ENCODE assay signal across 21 cellular contexts in genomic region chr15:44706401-44706800, GRCh38. TPM values are rescaled to one million over a fixed set of nuclear protein-coding genes. Genes with fewer than 3 reads are reported as not detected.
"Had no signal": no experiment of that assay in that cellular context is flagged by ENCODE, and none has a peak within 500 bp of the region (broad histone marks: within the 10 kb centered on the region; RNA-seq: fewer than 3 reads in every experiment).

No MANE protein-coding gene starts in this region.

- H2AFZ ChIP-seq: parathyroid adenoma had no signal

- H3K27ac Mint-ChIP-seq: nephron progenitor cell; stimulated activated naive B cell treated with anti-CD40 and anti-IgM and Interleukin-4, amounts not matched to agents 10 μg/mL and 1 μg/mL and 100 μg/mL, for 72 hours had no signal

- H3K27me3 Mint-ChIP-seq: central memory CD8-positive, alpha-beta T cell; stimulated activated naive B cell treated with anti-CD40 and anti-IgM and Interleukin-4, amounts not matched to agents 10 μg/mL and 1 μg/mL and 100 μg/mL, for 72 hours had no signal

- ATAC-seq: gastroesophageal sphincter; naive thymus-derived CD4-positive, alpha-beta T cell; psoas muscle; stimulated activated naive B cell treated with anti-CD40 and anti-IgM and Interleukin-4, amounts not matched to agents 10 μg/mL and 1 μg/mL and 100 μg/mL, for 72 hours had no signal

- H3K27ac ChIP-seq: esophagus squamous epithelium, gastroesophageal sphincter, left ventricle myocardium inferior, parathyroid adenoma, psoas muscle, right lobe of liver had no signal

- H3K9me3 ChIP-seq: psoas muscle, right lobe of liver had no signal

- H3K36me3 ChIP-seq: esophagus squamous epithelium, gastroesophageal sphincter, left ventricle myocardium inferior, right lobe of liver had no signal

- H3K4me3 Mint-ChIP-seq: central memory CD8-positive, alpha-beta T cell; immature natural killer cell; naive thymus-derived CD4-positive, alpha-beta T cell; nephron progenitor cell; stimulated activated naive B cell treated with anti-CD40 and anti-IgM and Interleukin-4, amounts not matched to agents 10 μg/mL and 1 μg/mL and 100 μg/mL, for 72 hours had no signal

- H3K4me1 ChIP-seq: parathyroid adenoma, psoas muscle, right lobe of liver had no signal

- H3K9ac ChIP-seq: parathyroid adenoma had no signal

- H3K4me3 ChIP-seq: esophagus squamous epithelium, gastroesophageal sphincter, left ventricle myocardium inferior, lung, psoas muscle, right lobe of liver had no signal

- H3K27me3 ChIP-seq: esophagus squamous epithelium, right lobe of liver had no signal

- H3K79me2 ChIP-seq: parathyroid adenoma had no signal

- DNase-seq: effector memory CD4-positive, alpha-beta T cell; esophagus squamous epithelium; foreskin fibroblast; glutamatergic neuron; immature natural killer cell; left ventricle myocardium inferior; mesenchymal stem cell; midbrain; naive thymus-derived CD4-positive, alpha-beta T cell; nephron progenitor cell; psoas muscle; retina; right lobe of liver; stimulated activated CD4-positive, alpha-beta T cell treated with anti-CD3 and anti-CD28 coated beads, Interleukin-2, amount 100 ng/mL, for 24 hours; stimulated activated CD4-positive, alpha-beta T cell treated with anti-CD3 and anti-CD28 coated beads, Interleukin-4, amount 100 ng/mL, for 4 hours; stimulated activated naive B cell treated with anti-CD40 and anti-IgM and Interleukin-4, amounts not matched to agents 10 μg/mL and 1 μg/mL and 100 μg/mL, for 72 hours had no signal

RNA-seq across cellular contexts. Expression of gene PATL2, which starts 4.7 kb away (rescaled TPM):
- total RNA-seq: epithelial cell of proximal tubule had no signal
